In the genomic region with DNA sequence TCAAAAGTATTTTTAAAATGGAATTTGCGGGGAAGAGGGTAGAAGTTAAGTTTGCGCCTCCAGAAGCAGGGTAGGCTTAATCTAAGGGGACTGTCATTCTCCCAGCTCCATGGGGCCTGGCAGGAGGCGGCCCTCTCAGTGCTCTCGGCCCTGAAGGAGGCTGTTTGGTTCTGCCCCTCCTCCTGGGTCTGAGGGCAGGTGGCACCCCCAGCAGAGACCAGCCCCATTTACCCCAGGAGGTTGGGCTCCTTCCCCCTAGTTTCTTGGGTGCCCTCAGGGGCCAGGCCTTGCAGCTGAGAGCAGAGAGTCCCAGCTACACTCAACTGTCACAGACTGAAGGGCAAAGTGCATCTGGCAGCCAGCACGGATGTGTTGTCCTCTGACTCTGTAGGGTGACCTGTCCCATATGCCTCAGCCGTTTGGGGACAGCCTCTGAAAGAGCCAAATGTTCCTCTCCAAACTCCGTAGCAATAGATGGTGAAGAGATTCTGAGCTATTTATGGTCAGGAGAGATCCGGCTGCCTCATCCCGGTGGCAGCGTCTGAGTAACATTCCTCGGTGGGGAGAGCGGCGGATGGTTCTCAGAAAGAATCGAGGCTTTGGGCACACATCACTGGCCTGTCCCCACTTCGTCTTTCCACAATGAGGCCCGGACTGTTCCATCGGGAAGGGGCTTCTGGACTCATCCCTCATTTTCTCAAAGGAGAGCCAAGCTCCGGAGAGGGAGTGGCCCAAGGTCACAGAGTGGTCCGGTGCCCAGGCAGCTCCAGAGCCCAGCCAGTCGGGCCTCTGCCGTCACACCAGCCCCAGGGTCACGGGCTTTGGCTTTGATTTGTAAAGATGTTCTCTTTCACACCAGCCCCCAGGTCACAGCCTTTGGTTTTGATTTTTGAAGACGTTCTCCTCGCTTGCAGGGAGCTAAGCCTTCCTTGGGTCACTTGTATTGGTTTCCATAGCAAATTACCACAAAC, we compare ENCODE assay signal across 21 cellular contexts.
DNase-seq lines count a peak whose midpoint lies in the region; ATAC-seq, FAIRE-seq and TF ChIP-seq lines count a peak whose summit lies in the region.
"Had no signal": no experiment of that assay in that cellular context is flagged by ENCODE, and none has a peak within 500 bp of the region (broad histone marks: within the 10 kb centered on the region; RNA-seq: fewer than 3 reads in every experiment).

No MANE protein-coding gene starts in this region.

- DNase-seq in A549 (ENCODE audit: low read depth in 1 of 2, low spot score in 1 of 2) (no peak), NCI-H69 (lab: John Stamatoyannopoulos, UW) (peak; percentile 9), right atrium auricular region (ENCODE audit: low spot score) (no peak), right lobe of liver (peak; percentile 78 to 87 (median 86)), upper lobe of right lung (no peak), anterior cingulate cortex (lab: John Stamatoyannopoulos, UW) (no peak)
- no peak for DNase-seq in stimulated activated CD4-positive, alpha-beta T cell treated with anti-CD3 and anti-CD28 coated beads, Interleukin-2, amount 100 ng/mL, for 24 hours
- DNase-seq: CD8-positive, alpha-beta memory T cell; GF-D8; HFFc6; Karpas-422; MG63; NCI-H1092 treated with DMSO at 0.1 percent for 48 hours; NCI-H2081 treated with DMSO at 0.1 percent for 48 hours; NCI-H510A treated with DMSO at 0.1 percent for 48 hours; PC-9 had no signal

- intact Hi-C loops in right lobe of liver (cut with DNase I) (no loop called here), upper lobe of right lung (cut with DNase I) (no loop called here)

- TF ChIP-seq CTCF in A549 (IDR thresholded peaks at IDR 0.05) (no peak), right atrium auricular region (IDR thresholded peaks at IDR 0.05) (no peak), right lobe of liver (IDR thresholded peaks at IDR 0.05) (no peak), upper lobe of right lung (IDR thresholded peaks at IDR 0.05) (no peak)

- H3K9me3 ChIP-seq in A549: no peaks in the 10 kb centered on the region
- no peaks in the 10 kb centered on the region for H3K9me3 ChIP-seq in right atrium auricular region
- no peaks in the 10 kb centered on the region for H3K9me3 ChIP-seq in right lobe of liver
- no peaks in the 10 kb centered on the region for H3K9me3 ChIP-seq in upper lobe of right lung
- H3K9me3 ChIP-seq: MG63 had no signal

- no peak overlapping the region for H3K4me2 ChIP-seq in A549
- H3K4me2 ChIP-seq: BLaER1 treated with 17β-estradiol and CSF1 and Interleukin-3, amounts not matched to agents 10 nM and 100 nM; PC-9 had no signal

- TF ChIP-seq POLR2A in A549 (IDR thresholded peaks at IDR 0.05; ENCODE audit: low read length) (no peak), right lobe of liver (IDR thresholded peaks at IDR 0.05) (no peak)

- H3K4me3 ChIP-seq in A549 (no peak overlapping the region), right atrium auricular region (no peak overlapping the region), right lobe of liver (no peak overlapping the region), upper lobe of right lung (no peak overlapping the region)
- H3K4me3 ChIP-seq: BLaER1 treated with 17β-estradiol and CSF1 and Interleukin-3, amounts not matched to agents 10 nM and 100 nM; MG63; PC-9 had no signal

- no peak for ATAC-seq in A549
- ATAC-seq in right lobe of liver: peak; percentile 97 to 100 (median 99)
- no peak for ATAC-seq in upper lobe of right lung
- ATAC-seq in HG02973 (IDR thresholded peaks at IDR 0.05; ENCODE audit: unreplicated experiment): no peak

- WGBS in A549 (ENCODE audit: missing lambda C conversion rate): 84% methylated on average over 24 of the region's 24 CpGs
- WGBS in right lobe of liver (ENCODE audit: insufficient coverage, low coverage, low lambda C conversion rate, missing lambda C conversion rate): 58% methylated on average over 11 of the region's 24 CpGs

- TF ChIP-seq RAD21 in A549 (conservative IDR thresholded peaks at IDR 0.05 in 1 of 2, IDR thresholded peaks at IDR 0.05 in 1 of 2): no peak

- peak overlapping the region; percentile 27 to 72; a peak in 3 of 6 replicates for H3K27ac ChIP-seq in A549
- peak overlapping the region; percentile 66 to 85 for H3K27ac ChIP-seq in right atrium auricular region
- peak overlapping the region in 1 of 3 donors; percentile 27 for H3K27ac ChIP-seq in right lobe of liver
- H3K27ac ChIP-seq in upper lobe of right lung: no peak overlapping the region
- H3K27ac ChIP-seq: BLaER1 treated with 17β-estradiol and CSF1 and Interleukin-3, amounts not matched to agents 10 nM and 100 nM; PC-9 had no signal

- no peak for FAIRE-seq in A549 (lab: Jason Lieb, UNC)
- FAIRE-seq: A204.1, GM12891, H1 had no signal

- no peaks in the 10 kb centered on the region for H3K36me3 ChIP-seq in right atrium auricular region
- no peaks in the 10 kb centered on the region for H3K36me3 ChIP-seq in right lobe of liver
- no peaks in the 10 kb centered on the region for H3K36me3 ChIP-seq in upper lobe of right lung
- H3K36me3 ChIP-seq: BLaER1 treated with 17β-estradiol and CSF1 and Interleukin-3, amounts not matched to agents 10 nM and 100 nM; MG63 had no signal

- CTCF ChIA-PET in A549 (lab: Yijun Ruan, JAX): interaction anchor here (1.1 to 1.4 kb wide), 2 partner anchors 48 to 322 kb away, joined by 3 read pairs; no protein-coding TSS in a partner anchor

- H3K4me1 ChIP-seq in A549 (peaks cover 5% of the 10 kb centered on the region; the same call in 1 of the 3 replicates), right atrium auricular region (peaks cover 0 to 19% of the 10 kb centered on the region in 2 donors), right lobe of liver (peaks cover 0 to 10% (median 4%) of the 10 kb centered on the region in 4 donors), upper lobe of right lung (no peaks in the 10 kb centered on the region)

- POLR2A ChIA-PET in A549 (lab: Yijun Ruan, JAX): no interaction called here

- H3K27me3 ChIP-seq in right atrium auricular region (no peaks in the 10 kb centered on the region), right lobe of liver (no peaks in the 10 kb centered on the region), upper lobe of right lung (no peaks in the 10 kb centered on the region)
- H3K27me3 ChIP-seq: BLaER1 treated with 17β-estradiol and CSF1 and Interleukin-3, amounts not matched to agents 10 nM and 100 nM; MG63 had no signal

- no peak for TF ChIP-seq EP300 in A549 (IDR thresholded peaks at IDR 0.05)

TF ChIP-seq in A549, 52 proteins besides CTCF, POLR2A, EP300 and RAD21:
- TF ChIP-seq CHD2 (IDR thresholded peaks at IDR 0.05; ENCODE audit: low read length, partially characterized antibody) (no peak), CBX8 (IDR thresholded peaks at IDR 0.05) (no peak), ZFP36 (IDR thresholded peaks at IDR 0.05; ENCODE audit: borderline replicate concordance, partially characterized antibody) (no peak), TFCP2L1 (CRISPR knock-in tag; IDR thresholded peaks at IDR 0.05) (no peak), HOXB13 (CRISPR knock-in tag; IDR thresholded peaks at IDR 0.05; ENCODE audit: low read depth) (no peak), EHF (CRISPR knock-in tag; IDR thresholded peaks at IDR 0.05) (no peak), RFX5 (IDR thresholded peaks at IDR 0.05) (no peak), ZSCAN20 (CRISPR knock-in tag; IDR thresholded peaks at IDR 0.05) (no peak), HDAC2 (IDR thresholded peaks at IDR 0.05) (no peak), GATA3 (IDR thresholded peaks at IDR 0.05; ENCODE audit: borderline replicate concordance) (no peak), ESRRA (IDR thresholded peaks at IDR 0.05; ENCODE audit: borderline replicate concordance, low read length) (no peak), MAZ (IDR thresholded peaks at IDR 0.05; ENCODE audit: borderline replicate concordance, low read depth, low read length) (no peak)
- TF ChIP-seq, protein P1, sequence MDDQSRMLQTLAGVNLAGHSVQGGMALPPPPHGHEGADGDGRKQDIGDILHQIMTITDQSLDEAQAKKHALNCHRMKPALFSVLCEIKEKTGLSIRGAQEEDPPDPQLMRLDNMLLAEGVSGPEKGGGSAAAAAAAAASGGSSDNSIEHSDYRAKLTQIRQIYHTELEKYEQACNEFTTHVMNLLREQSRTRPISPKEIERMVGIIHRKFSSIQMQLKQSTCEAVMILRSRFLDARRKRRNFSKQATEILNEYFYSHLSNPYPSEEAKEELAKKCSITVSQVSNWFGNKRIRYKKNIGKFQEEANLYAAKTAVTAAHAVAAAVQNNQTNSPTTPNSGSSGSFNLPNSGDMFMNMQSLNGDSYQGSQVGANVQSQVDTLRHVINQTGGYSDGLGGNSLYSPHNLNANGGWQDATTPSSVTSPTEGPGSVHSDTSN (IDR thresholded peaks at IDR 0.05): no peak
- TF ChIP-seq, protein P2, sequence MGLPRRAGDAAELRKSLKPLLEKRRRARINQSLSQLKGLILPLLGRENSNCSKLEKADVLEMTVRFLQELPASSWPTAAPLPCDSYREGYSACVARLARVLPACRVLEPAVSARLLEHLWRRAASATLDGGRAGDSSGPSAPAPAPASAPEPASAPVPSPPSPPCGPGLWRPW (IDR thresholded peaks at IDR 0.05): no peak
- TF ChIP-seq, protein P3, sequence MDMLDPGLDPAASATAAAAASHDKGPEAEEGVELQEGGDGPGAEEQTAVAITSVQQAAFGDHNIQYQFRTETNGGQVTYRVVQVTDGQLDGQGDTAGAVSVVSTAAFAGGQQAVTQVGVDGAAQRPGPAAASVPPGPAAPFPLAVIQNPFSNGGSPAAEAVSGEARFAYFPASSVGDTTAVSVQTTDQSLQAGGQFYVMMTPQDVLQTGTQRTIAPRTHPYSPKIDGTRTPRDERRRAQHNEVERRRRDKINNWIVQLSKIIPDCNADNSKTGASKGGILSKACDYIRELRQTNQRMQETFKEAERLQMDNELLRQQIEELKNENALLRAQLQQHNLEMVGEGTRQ (IDR thresholded peaks at IDR 0.05): no peak
- TF ChIP-seq, protein P4, sequence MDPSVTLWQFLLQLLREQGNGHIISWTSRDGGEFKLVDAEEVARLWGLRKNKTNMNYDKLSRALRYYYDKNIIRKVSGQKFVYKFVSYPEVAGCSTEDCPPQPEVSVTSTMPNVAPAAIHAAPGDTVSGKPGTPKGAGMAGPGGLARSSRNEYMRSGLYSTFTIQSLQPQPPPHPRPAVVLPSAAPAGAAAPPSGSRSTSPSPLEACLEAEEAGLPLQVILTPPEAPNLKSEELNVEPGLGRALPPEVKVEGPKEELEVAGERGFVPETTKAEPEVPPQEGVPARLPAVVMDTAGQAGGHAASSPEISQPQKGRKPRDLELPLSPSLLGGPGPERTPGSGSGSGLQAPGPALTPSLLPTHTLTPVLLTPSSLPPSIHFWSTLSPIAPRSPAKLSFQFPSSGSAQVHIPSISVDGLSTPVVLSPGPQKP (IDR thresholded peaks at IDR 0.05; ENCODE audit: low read depth, low read length): no peak
TF ChIP-seq in A549: peak in this region for 0.

Comparison
In these comparisons a context has a peak if more than half of its experiments do, and no peak if none do; other contexts are left out.
1. ATAC-seq: peak in right lobe of liver (4 of 4); none in A549 (0 of 2), upper lobe of right lung (single experiment) and HG02973 (single experiment).
2. DNase-seq: peak in NCI-H69 (single experiment) and right lobe of liver (3 of 3); none in A549 (0 of 2), right atrium auricular region (single experiment), upper lobe of right lung (single experiment), anterior cingulate cortex (0 of 58) and stimulated activated CD4-positive, alpha-beta T cell treated with anti-CD3 and anti-CD28 coated beads, Interleukin-2, amount 100 ng/mL, for 24 hours (0 of 2).